16 cellular contexts compared by ENCODE assay signal in the genomic region with DNA sequence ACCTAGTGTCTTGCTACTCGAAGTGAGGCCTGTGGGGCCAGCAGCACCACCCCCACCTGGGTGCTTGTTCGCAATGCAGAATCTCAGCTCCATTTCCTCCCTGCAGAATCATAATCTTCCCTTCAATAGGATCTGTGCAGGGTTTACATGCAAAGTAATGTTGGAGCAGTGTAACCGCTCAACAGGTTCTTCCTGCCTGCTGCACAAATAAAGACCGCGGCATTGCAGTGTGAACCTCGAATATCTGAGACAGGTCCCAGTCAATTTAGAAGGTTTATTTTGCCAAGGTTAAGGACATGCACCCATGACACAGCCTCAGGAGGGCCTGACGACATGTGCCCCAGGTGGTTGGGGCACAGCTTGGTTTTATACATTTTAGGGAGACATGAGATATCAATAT.
DNase-seq lines count a peak whose midpoint lies in the region; ATAC-seq, FAIRE-seq and TF ChIP-seq lines count a peak whose summit lies in the region.
"Had no signal": no experiment of that assay in that cellular context is flagged by ENCODE, and none has a peak within 500 bp of the region (broad histone marks: within the 10 kb centered on the region; RNA-seq: fewer than 3 reads in every experiment).

No MANE protein-coding gene starts in this region.

- no peak overlapping the region for H3K14ac ChIP-seq in H1 (ENCODE audit: insufficient read length)

- peak overlapping the region; percentile 100 for H3K4ac ChIP-seq in H1 (replicated peaks; ENCODE audit: insufficient read length, low read depth, low read length)

- peak overlapping the region; percentile 2; the same call in 1 of the 2 replicates for H2AK5ac ChIP-seq in H1 (ENCODE audit: low read depth, low read length)

- CTCF ChIA-PET in H1 (lab: Charles Lee; ENCODE audit: partially characterized antibody): interaction anchor here (1.3 to 2.1 kb wide), 3 partner anchors 16 to 59 kb away, joined by 4 to 6 read pairs (median 5); no protein-coding TSS in a partner anchor

- POLR2A ChIA-PET in H1 (lab: Charles Lee; ENCODE audit: partially characterized antibody): interaction anchor here (0.7 to 6.4 kb wide), 10 partner anchors 9 to 228 kb away, joined by 3 to 53 read pairs (median 23); no protein-coding TSS in a partner anchor

- no peaks in the 10 kb centered on the region for H3K27me3 ChIP-seq in heart right ventricle
- H3K27me3 ChIP-seq in H1 (replicated peaks in 1 of 4; ENCODE audit: control insufficient read depth in 3 of 4, extremely low read depth in 1 of 4, insufficient read depth in 3 of 4, low read length in 3 of 4): no peaks in the 10 kb centered on the region
- H3K27me3 ChIP-seq: BLaER1 treated with 17β-estradiol and CSF1 and Interleukin-3, amounts not matched to agents 10 nM and 100 nM had no signal

- H3K9me3 ChIP-seq in heart right ventricle: no peaks in the 10 kb centered on the region
- no peaks in the 10 kb centered on the region for H3K9me3 ChIP-seq in H1 (ENCODE audit: insufficient read depth in 2 of 2, low read depth in 1 of 2, low read length in 1 of 2)
- no peaks in the 10 kb centered on the region for H3K9me3 ChIP-seq in iPS-18c (ENCODE audit: control insufficient read depth, insufficient read depth, low read length)

- peaks cover 0 to 15% of the 10 kb centered on the region in 2 experiments; a peak in 2 of 4 replicates for H3K79me2 ChIP-seq in H1 (ENCODE audit: control insufficient read depth in 1 of 2, insufficient read depth in 2 of 2, low read length in 2 of 2)

- DNase-seq in heart right ventricle (no peak), cardiac septum (ENCODE audit: low spot score) (no peak), H1 (ENCODE audit: low read depth in 1 of 2, low spot score in 2 of 2) (no peak), progenitor cell of endocrine pancreas (ENCODE audit: low spot score, unreplicated experiment) (no peak), cerebellar nuclear complex (lab: John Stamatoyannopoulos, UW) (no peak)
- DNase-seq: 8988T, EL, MM.1S, NCI-H1105 treated with DMSO at 0.1 percent for 48 hours, NCI-H187 treated with DMSO at 0.1 percent for 48 hours, NCI-H446, PC-3 had no signal

- no peak for TF ChIP-seq EP300 in H1 (IDR thresholded peaks at IDR 0.05; ENCODE audit: borderline replicate concordance in 1 of 2, low read depth in 2 of 2, low read length in 2 of 2)

- TF ChIP-seq RAD21 in H1 (IDR thresholded peaks at IDR 0.05 in 1 of 2, conservative IDR thresholded peaks at IDR 0.05 in 1 of 2; ENCODE audit: low read depth in 2 of 2, low read length in 2 of 2): no peak

- TF ChIP-seq CTCF in heart right ventricle (IDR thresholded peaks at IDR 0.05) (no peak), H1 (IDR thresholded peaks at IDR 0.05; ENCODE audit: control extremely low read depth in 1 of 3, insufficient read depth in 1 of 3, low read depth in 1 of 3, low read length in 3 of 3) (no peak), progenitor cell of endocrine pancreas (IDR thresholded peaks at IDR 0.05; ENCODE audit: unreplicated experiment) (no peak)

- H3K36me3 Mint-ChIP-seq in progenitor cell of endocrine pancreas (ENCODE audit: insufficient read depth): peaks cover 2% of the 10 kb centered on the region

- peak overlapping the region; percentile 91 for H4K91ac ChIP-seq in H1 (replicated peaks; ENCODE audit: insufficient read length, low read length)

- no peak overlapping the region for H3K4me3 Mint-ChIP-seq in progenitor cell of endocrine pancreas (ENCODE audit: low read depth)

- H2BK20ac ChIP-seq in H1 (ENCODE audit: low read length): peak overlapping the region; percentile 40; the same call in 1 of the 2 replicates

- 0 out of 7 replicates have a peak overlapping the region, but pooled peaks of 1 of the 4 experiments have one; percentile 28 for H3K9ac ChIP-seq in H1 (replicated peaks in 1 of 4; ENCODE audit: extremely low read depth in 1 of 4, low read depth in 3 of 4, low read length in 3 of 4)

- H4K8ac ChIP-seq in H1 (ENCODE audit: extremely low read depth, insufficient read depth, low read length): no peak overlapping the region

- peaks cover 0 to 41% (median 20%) of the 10 kb centered on the region in 9 donors for H3K4me1 ChIP-seq in heart right ventricle
- H3K4me1 ChIP-seq in H1 (replicated peaks in 1 of 4; ENCODE audit: control insufficient read depth in 3 of 4, insufficient read depth in 4 of 4, low read length in 3 of 4): peaks cover 14 to 42% (median 27%) of the 10 kb centered on the region in 4 experiments

- no peak for ATAC-seq in heart right ventricle
- no peak for ATAC-seq in GM21619 (IDR thresholded peaks at IDR 0.05; ENCODE audit: unreplicated experiment)
- no peak for ATAC-seq in GM21717 (IDR thresholded peaks at IDR 0.05; ENCODE audit: unreplicated experiment)
- ATAC-seq: PC-3 had no signal

- H3K27ac Mint-ChIP-seq in progenitor cell of endocrine pancreas: peak overlapping the region; percentile 23

- H4K20me1 ChIP-seq in H1 (replicated peaks in 1 of 2; ENCODE audit: control insufficient read depth in 1 of 2, insufficient read depth in 2 of 2, low read length in 2 of 2): peaks cover 0 to 4% of the 10 kb centered on the region in 2 experiments
- H4K20me1 ChIP-seq: BLaER1 treated with 17β-estradiol and CSF1 and Interleukin-3, amounts not matched to agents 10 nM and 100 nM had no signal

- no peak overlapping the region for H2AFZ ChIP-seq in H1 (ENCODE audit: low read length)

- H2BK5ac ChIP-seq in H1 (ENCODE audit: low read depth, low read length): peak overlapping the region; percentile 98

- H3K23me2 ChIP-seq in H1 (ENCODE audit: low read depth, low read length): peaks cover 3% of the 10 kb centered on the region; the same call in 1 of the 2 replicates

- H2BK12ac ChIP-seq in H1 (ENCODE audit: low read depth, low read length): peak overlapping the region; percentile 96; the same call in 1 of the 2 replicates

- no peak overlapping the region for H3K23ac ChIP-seq in H1 (ENCODE audit: insufficient read length)

- peaks cover 18% of the 10 kb centered on the region for H3K4me1 Mint-ChIP-seq in progenitor cell of endocrine pancreas (ENCODE audit: low read depth)

- intact Hi-C loops in heart right ventricle (cut with DNase I) (no loop called here), cardiac septum (cut with DNase I) (loop anchor here (5.0 kb wide), 1 partner anchor 92 kb away; no protein-coding TSS in a partner anchor)

- H2BK120ac ChIP-seq in H1 (replicated peaks; ENCODE audit: low read depth, low read length): peak overlapping the region; percentile 58

- peaks cover 5% of the 10 kb centered on the region for H3K9me3 Mint-ChIP-seq in progenitor cell of endocrine pancreas (ENCODE audit: low read depth)

- H3K27ac ChIP-seq in heart right ventricle (peak overlapping the region in 8 of 10 donors; percentile 26 to 82 (median 44)), H1 (ENCODE audit: low read depth, low read length) (peak overlapping the region; percentile 47; the same call in 1 of the 2 replicates)

- peak overlapping the region; percentile 20 for H4K5ac ChIP-seq in H1 (ENCODE audit: insufficient read length, low read depth, low read length)

- H3K56ac ChIP-seq in H1 (replicated peaks; ENCODE audit: insufficient read length, low read depth, low read length): peak overlapping the region; percentile 12

- H3K79me1 ChIP-seq in H1 (ENCODE audit: low read depth, low read length): peaks cover 4% of the 10 kb centered on the region; the same call in 1 of the 2 replicates

- peak overlapping the region; percentile 59 to 73 for H3K4me2 ChIP-seq in H1 (ENCODE audit: insufficient read depth in 1 of 2, low read depth in 2 of 2, low read length in 2 of 2)

- H3K4me3 ChIP-seq in heart right ventricle: no peak overlapping the region
- peak overlapping the region in 3 of 4 experiments; percentile 1 to 47 (median 10); a peak in 3 of 8 replicates for H3K4me3 ChIP-seq in H1 (ENCODE audit: extremely low read depth in 1 of 4, insufficient read depth in 2 of 4, low read depth in 3 of 4, low read length in 4 of 4)
- peak overlapping the region; percentile 32; the same call in 1 of the 2 replicates for H3K4me3 ChIP-seq in iPS-18c (ENCODE audit: insufficient read depth, low read depth, low read length)
- H3K4me3 ChIP-seq: BLaER1 treated with 17β-estradiol and CSF1 and Interleukin-3, amounts not matched to agents 10 nM and 100 nM had no signal

- peak overlapping the region; percentile 67; the same call in 1 of the 2 replicates for H2BK15ac ChIP-seq in H1 (ENCODE audit: low read length)

- 88 to 89% methylated on average over 7 of the region's 7 CpGs for WGBS in heart right ventricle, 2 donors
- WGBS in H1 (ENCODE audit: extremely low coverage in 1 of 2, insufficient coverage in 1 of 2, insufficient read length in 1 of 2, insufficient replicate concordance in 2 of 2, low coverage in 1 of 2, low lambda C conversion rate in 2 of 2, missing lambda C conversion rate in 1 of 2), 2 experiments: 64% methylated on average over 7 of the region's 7 CpGs; no CpG with 5 or more reads in 1 of the 2 experiments

- no peak for FAIRE-seq in H1 (lab: Jason Lieb, UNC)

- TF ChIP-seq POLR2A in H1 (IDR thresholded peaks at IDR 0.05; ENCODE audit: control extremely low read depth in 1 of 2, low read depth in 2 of 2, low read length in 2 of 2): no peak

- H3K36me3 ChIP-seq in heart right ventricle: no peaks in the 10 kb centered on the region
- peaks cover 7 to 63% (median 25%) of the 10 kb centered on the region in 4 experiments for H3K36me3 ChIP-seq in H1 (ENCODE audit: control insufficient read depth in 2 of 4, insufficient read depth in 4 of 4, low read length in 3 of 4)
- H3K36me3 ChIP-seq: BLaER1 treated with 17β-estradiol and CSF1 and Interleukin-3, amounts not matched to agents 10 nM and 100 nM had no signal

- peaks cover 61% of the 10 kb centered on the region for H3K27me3 Mint-ChIP-seq in progenitor cell of endocrine pancreas

- H3K18ac ChIP-seq in H1 (ENCODE audit: extremely low read depth, low read length): peak overlapping the region; percentile 98

TF ChIP-seq in H1, 55 proteins besides CTCF, POLR2A, EP300 and RAD21:
- TF ChIP-seq KDM1A (IDR thresholded peaks at IDR 0.05; ENCODE audit: borderline replicate concordance, low read length) (no peak), POLR2AphosphoS5 (IDR thresholded peaks at IDR 0.05; ENCODE audit: low read depth, low read length) (0 out of 2 replicates have a peak, but pooled peaks have one; percentile 2)

Comparison
In these comparisons a context has a peak if more than half of its experiments do, and no peak if none do; other contexts are left out.
1. H3K4me3 ChIP-seq: peak in H1 (3 of 4) and iPS-18c (single experiment); none in heart right ventricle (0 of 10).